17 cellular contexts compared by ENCODE assay signal in genomic region chr17:83178533-83179201, GRCh38.
DNase-seq lines count a peak whose midpoint lies in the region; ATAC-seq and TF ChIP-seq lines count a peak whose summit lies in the region.
"Had no signal": no experiment of that assay in that cellular context is flagged by ENCODE, and none has a peak within 500 bp of the region (broad histone marks: within the 10 kb centered on the region; RNA-seq: fewer than 3 reads in every experiment).

No MANE protein-coding gene starts in this region.

- peaks cover 22 to 23% of the 10 kb centered on the region in 2 donors for H3K4me1 Mint-ChIP-seq in natural killer cell
- H3K4me1 Mint-ChIP-seq: activated naive CD4-positive, alpha-beta T cell treated with anti-CD3 and anti-CD28 coated beads, Interleukin-2, amount 50 U/mL, for 24 hours had no signal

- no peak overlapping the region for H3K4me3 ChIP-seq in coronary artery
- H3K4me3 ChIP-seq: body of pancreas, psoas muscle had no signal

- H3K27ac Mint-ChIP-seq in natural killer cell: no peak overlapping the region
- H3K27ac Mint-ChIP-seq: activated naive CD4-positive, alpha-beta T cell treated with anti-CD3 and anti-CD28 coated beads, Interleukin-2, amount 50 U/mL, for 24 hours had no signal

- H3K4me3 Mint-ChIP-seq in natural killer cell: no peak overlapping the region
- H3K4me3 Mint-ChIP-seq: activated naive CD4-positive, alpha-beta T cell treated with anti-CD3 and anti-CD28 coated beads, Interleukin-2, amount 50 U/mL, for 24 hours had no signal

- peaks cover 0 to 3% of the 10 kb centered on the region in 2 donors for H3K27me3 Mint-ChIP-seq in natural killer cell (ENCODE audit: low read depth in 2 of 2)
- H3K27me3 Mint-ChIP-seq: activated naive CD4-positive, alpha-beta T cell treated with anti-CD3 and anti-CD28 coated beads, Interleukin-2, amount 50 U/mL, for 24 hours had no signal

- DNase-seq in left ventricle myocardium superior (peak; percentile 27), Right ventricle myocardium superior (no peak), coronary artery (ENCODE audit: low spot score) (peak; percentile 68), natural killer cell (peak; percentile 9), ureter (ENCODE audit: low spot score) (peak; percentile 36), cerebellar cortex (ENCODE audit: low spot score) (no peak), globus pallidus (ENCODE audit: low spot score) (no peak)
- DNase-seq: activated CD8-positive, alpha-beta memory T cell treated with anti-CD3 and anti-CD28 coated beads, Interleukin-2, amount 50 U/mL, for 4 hours; effector CD4-positive, alpha-beta T cell; hippocampal formation; NCI-H1694 treated with DMSO at 0.1 percent for 48 hours; NCI-H69; psoas muscle; SW 1271 had no signal

- intact Hi-C loops in left ventricle myocardium superior (cut with micrococcal nuclease) (no loop called here), Right ventricle myocardium superior (cut with DNase I) (no loop called here), natural killer cell (cut with micrococcal nuclease) (no loop called here)

- peak overlapping the region in 1 of 2 donors; percentile 1 for H3K27ac ChIP-seq in coronary artery
- H3K27ac ChIP-seq: body of pancreas, psoas muscle had no signal

- H3K9me3 Mint-ChIP-seq in natural killer cell: no peaks in the 10 kb centered on the region
- H3K9me3 Mint-ChIP-seq: activated naive CD4-positive, alpha-beta T cell treated with anti-CD3 and anti-CD28 coated beads, Interleukin-2, amount 50 U/mL, for 24 hours had no signal

- no peaks in the 10 kb centered on the region for H3K36me3 Mint-ChIP-seq in natural killer cell
- H3K36me3 Mint-ChIP-seq: activated naive CD4-positive, alpha-beta T cell treated with anti-CD3 and anti-CD28 coated beads, Interleukin-2, amount 50 U/mL, for 24 hours had no signal

- ATAC-seq in left ventricle myocardium superior (no peak), Right ventricle myocardium superior (ENCODE audit: poor library complexity) (no peak), natural killer cell (no peak), HG02840 (IDR thresholded peaks at IDR 0.05; ENCODE audit: low FRiP score, unreplicated experiment) (no peak)
- ATAC-seq: body of pancreas, psoas muscle had no signal

- TF ChIP-seq CTCF in coronary artery (IDR thresholded peaks at IDR 0.05) (no peak), natural killer cell (IDR thresholded peaks at IDR 0.05) (no peak)

Comparison
In these comparisons a context has a peak if more than half of its experiments do, and no peak if none do; other contexts are left out.
1. DNase-seq: peak in left ventricle myocardium superior (single experiment), coronary artery (single experiment), natural killer cell (single experiment) and ureter (single experiment); none in Right ventricle myocardium superior (single experiment), cerebellar cortex (single experiment) and globus pallidus (single experiment).